In the genomic region with DNA sequence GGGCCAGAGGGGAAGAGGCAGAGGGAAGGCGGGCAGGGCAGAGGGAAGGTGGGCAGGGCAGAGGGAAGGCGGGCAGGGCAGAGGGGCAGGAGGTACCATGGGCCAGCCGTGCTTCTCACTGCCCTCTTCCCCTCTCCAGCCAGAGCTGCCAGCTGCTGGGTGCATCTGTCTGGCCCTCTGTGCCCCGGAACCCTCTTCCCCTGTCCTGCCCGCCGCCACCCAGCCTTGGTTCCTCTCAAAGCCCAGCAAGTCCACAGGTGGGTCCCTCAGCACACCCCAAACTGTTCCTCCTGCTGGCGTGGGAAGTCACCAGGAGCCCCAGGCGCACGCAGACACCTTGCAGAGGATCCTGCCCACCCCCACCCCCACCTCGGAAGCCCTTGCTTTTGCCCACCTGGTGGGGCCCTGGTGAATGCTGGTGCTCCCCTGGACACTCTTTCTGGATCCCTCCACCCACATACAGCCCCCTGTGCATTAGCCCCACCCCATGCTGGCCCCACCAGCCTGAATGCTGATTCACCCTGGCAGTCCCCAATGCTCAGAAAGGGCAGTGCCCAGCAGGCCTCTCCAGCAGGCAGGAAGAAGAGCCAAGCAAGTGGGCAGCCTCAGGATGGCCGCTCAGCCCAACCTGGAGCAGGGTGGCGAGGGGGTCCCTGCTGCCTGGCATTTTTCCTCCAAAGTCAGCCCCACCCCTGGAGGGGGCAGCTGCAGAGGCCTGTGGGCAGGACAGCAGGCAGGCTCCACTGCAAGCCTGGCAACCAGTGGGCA, we compare ENCODE assay signal across 10 cellular contexts. TPM values are rescaled to one million over a fixed set of nuclear protein-coding genes. Genes with fewer than 3 reads are reported as not detected.
DNase-seq lines count a peak whose midpoint lies in the region; ATAC-seq and TF ChIP-seq lines count a peak whose summit lies in the region.
"Had no signal": no experiment of that assay in that cellular context is flagged by ENCODE, and none has a peak within 500 bp of the region (broad histone marks: within the 10 kb centered on the region; RNA-seq: fewer than 3 reads in every experiment).

No MANE protein-coding gene starts in this region.

- H2AFZ ChIP-seq in ACC112 (ENCODE audit: low read length, unreplicated experiment) (no peak overlapping the region), fibroblast of lung (ENCODE audit: low read length) (no peak overlapping the region), neuronal stem cell (ENCODE audit: low read length) (no peak overlapping the region)

- WGBS in neuronal stem cell (ENCODE audit: extremely low coverage in 2 of 2, insufficient read length in 2 of 2, insufficient replicate concordance in 1 of 2), 2 donors = no CpG with 5 or more reads among the region's 12 CpGs

- H3K4me2 ChIP-seq in fibroblast of lung (ENCODE audit: extremely low read depth, insufficient read depth, low read length) (peak overlapping the region; percentile 25), neuronal stem cell (ENCODE audit: insufficient read depth, low read length, poor library complexity, severe bottlenecking) (no peak overlapping the region)

- peaks cover 5% of the 10 kb centered on the region for H3K79me2 ChIP-seq in ACC112 (ENCODE audit: control insufficient read depth, insufficient read depth, low read length, unreplicated experiment)
- no peaks in the 10 kb centered on the region for H3K79me2 ChIP-seq in fibroblast of lung (ENCODE audit: control insufficient read depth, insufficient read depth, low read length)

- no peak overlapping the region for H2BK5ac ChIP-seq in neuronal stem cell (ENCODE audit: low read length)

- H3K4me3 ChIP-seq in ACC112 (ENCODE audit: low read depth, low read length) (peak overlapping the region; percentile 71; the same call in 1 of the 2 replicates), fibroblast of lung (replicated peaks in 1 of 4; ENCODE audit: control extremely low read depth in 1 of 4, insufficient read depth in 1 of 4, low read depth in 3 of 4, low read length in 4 of 4) (peak overlapping the region in 1 of 4 experiments; percentile 58), neuronal stem cell (ENCODE audit: low read length in 2 of 2) (no peak overlapping the region)

- H4K20me1 ChIP-seq in fibroblast of lung (ENCODE audit: control insufficient read depth, extremely low read depth, insufficient read depth, low read length) = no peaks in the 10 kb centered on the region

- no peak overlapping the region for H4K91ac ChIP-seq in neuronal stem cell (ENCODE audit: low read depth, low read length, poor library complexity)

- no peak overlapping the region for H3K4ac ChIP-seq in neuronal stem cell (ENCODE audit: low read length)

- peak overlapping the region; percentile 6 for H2BK12ac ChIP-seq in neuronal stem cell (ENCODE audit: low read length)

- no peak overlapping the region for H3K9ac ChIP-seq in fibroblast of lung (ENCODE audit: insufficient read depth, low read length)
- H3K9ac ChIP-seq in neuronal stem cell (ENCODE audit: low read depth, low read length, poor library complexity) = peak overlapping the region; percentile 39

- peak overlapping the region; percentile 77 for H2AK5ac ChIP-seq in neuronal stem cell (ENCODE audit: low read depth, low read length)

- H3K14ac ChIP-seq in neuronal stem cell (ENCODE audit: low read length) = peak overlapping the region; percentile 63

- H3K79me1 ChIP-seq in neuronal stem cell (ENCODE audit: low read depth, low read length) = peaks cover 1% of the 10 kb centered on the region

- peak overlapping the region; percentile 24 for H3K18ac ChIP-seq in neuronal stem cell (ENCODE audit: low read length)

- no peak for TF ChIP-seq CTCF in RWPE1 (conservative IDR thresholded peaks at IDR 0.05; ENCODE audit: low read depth)
- TF ChIP-seq CTCF in fibroblast of lung (conservative IDR thresholded peaks at IDR 0.05 in 1 of 2, IDR thresholded peaks at IDR 0.05 in 1 of 2; ENCODE audit: low read depth in 1 of 2, low read length in 2 of 2) = no peak

- POLR2A ChIA-PET in RWPE1 (lab: Yijun Ruan, JAX; ENCODE audit: low non-redundant PET) = no interaction called here

- peak overlapping the region; percentile 60 for H3K23ac ChIP-seq in neuronal stem cell (ENCODE audit: low read depth, low read length, poor library complexity)

- H4K8ac ChIP-seq in neuronal stem cell (ENCODE audit: low read depth, low read length) = no peak overlapping the region

- H3K27me3 ChIP-seq in ACC112 (ENCODE audit: insufficient read depth, low read length) = no peaks in the 10 kb centered on the region
- no peaks in the 10 kb centered on the region for H3K27me3 ChIP-seq in fibroblast of lung (ENCODE audit: control insufficient read depth, insufficient read depth, low read length)
- H3K27me3 ChIP-seq in neuronal stem cell (ENCODE audit: control insufficient read depth in 3 of 3, insufficient read depth in 3 of 3, low read depth in 1 of 3, low read length in 3 of 3) = peaks cover 0 to 23% (median 5%) of the 10 kb centered on the region in 3 experiments

- H2BK120ac ChIP-seq in neuronal stem cell (ENCODE audit: low read depth, low read length) = no peak overlapping the region

- peaks cover 12% of the 10 kb centered on the region for H3K4me1 ChIP-seq in ACC112 (ENCODE audit: control insufficient read depth, insufficient read depth, low read length, unreplicated experiment)
- H3K4me1 ChIP-seq in fibroblast of lung (ENCODE audit: control insufficient read depth, extremely low read depth, insufficient read depth, low read length) = no peaks in the 10 kb centered on the region
- H3K4me1 ChIP-seq in neuronal stem cell (ENCODE audit: control insufficient read depth in 2 of 2, insufficient read depth in 1 of 2, low read depth in 1 of 2, low read length in 2 of 2) = peaks cover 8 to 11% of the 10 kb centered on the region in 2 donors

- ATAC-seq in HG02763 (IDR thresholded peaks at IDR 0.05; ENCODE audit: unreplicated experiment) = no peak

- H3K27ac ChIP-seq in ACC112 (ENCODE audit: low read depth, low read length) (no peak overlapping the region), RWPE1 (peak overlapping the region; percentile 81), fibroblast of lung (ENCODE audit: insufficient read depth, low read length) (no peak overlapping the region), neuronal stem cell (replicated peaks; ENCODE audit: low read length) (no peak overlapping the region)

- DNase-seq in RWPE1 (ENCODE audit: low spot score) = no peak
- no peak for DNase-seq in fibroblast of lung (ENCODE audit: low read depth in 2 of 2)
- DNase-seq in neuronal stem cell (ENCODE audit: low spot score) = no peak
- no peak for DNase-seq in stimulated activated CD4-positive, alpha-beta T cell treated with anti-CD3 and anti-CD28 coated beads, Interleukin-2, amount 100 ng/mL, for 48 hours
- no peak for DNase-seq in NCI-H748 treated with DMSO at 0.1 percent for 48 hours (lab: John Stamatoyannopoulos, UW)
- no peak for DNase-seq in activated CD8-positive, alpha-beta memory T cell treated with anti-CD3 and anti-CD28 coated beads for 24 hours
- DNase-seq: HFFc6, midbrain had no signal

- H3K9me3 ChIP-seq in fibroblast of lung (ENCODE audit: control insufficient read depth, insufficient read depth, low read depth, low read length) (no peaks in the 10 kb centered on the region), neuronal stem cell (replicated peaks in 1 of 2; ENCODE audit: control insufficient read depth in 2 of 2, insufficient read depth in 1 of 2, low read depth in 1 of 2, low read length in 2 of 2) (peaks cover 0 to 4% of the 10 kb centered on the region in 2 donors)

- CTCF ChIA-PET in RWPE1 (lab: Yijun Ruan, JAX) = no interaction called here

- peak overlapping the region; percentile 86 for H2BK15ac ChIP-seq in neuronal stem cell (ENCODE audit: low read length)

- H3K36me3 ChIP-seq in ACC112 (ENCODE audit: insufficient read depth, low read length) (no peaks in the 10 kb centered on the region), fibroblast of lung (ENCODE audit: control insufficient read depth, insufficient read depth, low read length) (no peaks in the 10 kb centered on the region), neuronal stem cell (replicated peaks in 1 of 2; ENCODE audit: control insufficient read depth in 2 of 2, insufficient read depth in 2 of 2, low read length in 2 of 2) (no peaks in the 10 kb centered on the region)

RNA-seq across cellular contexts. Expression of gene PWWP2B, which starts 1.9 kb away (rescaled TPM):
- 14.1 and 15.9 TPM in 2 replicates for total RNA-seq in fibroblast of lung
- polyA plus RNA-seq in fibroblast of lung = 1.5 and 1.6 TPM in 2 replicates
- 3.3 and 4.4 TPM in 2 replicates for polyA plus RNA-seq in fibroblast of lung (2012)
- polyA minus RNA-seq in fibroblast of lung (ENCODE audit: low replicate concordance) = 1.7 and 1.9 TPM in 2 replicates
- polyA plus RNA-seq in neuronal stem cell (2013, experiment 1 of 2) = 2.1 TPM
- polyA plus RNA-seq in neuronal stem cell (2013, experiment 2 of 2) = 2.0 TPM
